In the genomic region with DNA sequence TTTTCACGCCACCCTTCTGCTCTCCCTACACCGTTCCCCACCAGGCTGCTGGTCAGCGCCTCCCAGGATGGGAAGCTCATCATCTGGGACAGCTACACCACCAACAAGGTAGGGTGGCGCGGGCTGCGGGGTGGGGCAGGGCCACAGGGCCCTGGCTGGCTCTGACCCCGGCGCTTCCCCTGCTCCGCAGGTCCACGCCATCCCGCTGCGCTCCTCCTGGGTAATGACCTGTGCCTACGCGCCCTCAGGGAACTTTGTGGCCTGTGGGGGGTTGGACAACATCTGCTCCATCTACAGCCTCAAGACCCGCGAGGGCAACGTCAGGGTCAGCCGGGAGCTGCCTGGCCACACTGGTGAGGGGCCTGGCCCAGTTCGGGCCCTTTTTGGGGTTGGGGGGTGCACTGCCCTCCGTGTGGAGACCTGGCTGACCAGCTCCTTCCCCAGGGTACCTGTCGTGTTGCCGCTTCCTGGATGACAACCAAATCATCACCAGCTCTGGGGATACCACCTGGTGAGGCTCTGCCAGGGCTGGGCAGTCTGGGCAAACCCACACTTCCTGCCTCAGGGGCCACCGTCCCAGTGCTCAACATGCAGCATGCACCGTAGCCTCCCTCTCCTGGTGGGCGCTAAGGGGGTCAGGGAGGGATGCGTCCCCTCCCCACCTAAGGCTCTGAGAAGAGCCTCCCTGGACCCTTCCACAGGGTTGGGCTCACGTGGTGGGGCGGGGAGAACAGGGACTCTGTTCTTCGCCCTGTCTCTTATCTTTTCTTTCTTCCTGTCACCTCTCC, we compare ENCODE assay signal across 12 cellular contexts. TPM values are rescaled to one million over a fixed set of nuclear protein-coding genes. Genes with fewer than 3 reads are reported as not detected.
DNase-seq lines count a peak whose midpoint lies in the region; FAIRE-seq and TF ChIP-seq lines count a peak whose summit lies in the region.
"Had no signal": no experiment of that assay in that cellular context is flagged by ENCODE, and none has a peak within 500 bp of the region (broad histone marks: within the 10 kb centered on the region; RNA-seq: fewer than 3 reads in every experiment).

No MANE protein-coding gene starts in this region.

- no peaks in the 10 kb centered on the region for H3K9me3 ChIP-seq in prostate gland

- no peak for TF ChIP-seq POLR2A in prostate gland (IDR thresholded peaks at IDR 0.05)

- intact Hi-C loops in prostate gland (cut with DNase I): loop anchor here (10.0 kb wide), 1 partner anchor 203 kb away; a partner anchor contains a TSS

- peaks cover 37% of the 10 kb centered on the region for H3K36me3 Mint-ChIP-seq in T-helper 2 cell treated with Interferon-gamma antibody and Interleukin-4, amounts not matched to agents 5 μg/mL and 100 μg/mL, for 36 hours (ENCODE audit: low read depth)

- no peaks in the 10 kb centered on the region for H3K27me3 ChIP-seq in prostate gland (replicated peaks; ENCODE audit: insufficient read depth)

- no peak for FAIRE-seq in frontal cortex (lab: Jason Lieb, UNC)
- FAIRE-seq: A204.1 had no signal

- H3K4me1 ChIP-seq in prostate gland (replicated peaks): peaks cover 17% of the 10 kb centered on the region

- peak overlapping the region; percentile 96 for H3K27ac ChIP-seq in VCaP
- H3K27ac ChIP-seq in prostate gland: peak overlapping the region; percentile 99

- no peaks in the 10 kb centered on the region for H3K27me3 Mint-ChIP-seq in T-helper 2 cell treated with Interferon-gamma antibody and Interleukin-4, amounts not matched to agents 5 μg/mL and 100 μg/mL, for 36 hours (ENCODE audit: low read depth)

- TF ChIP-seq CTCF in VCaP (conservative IDR thresholded peaks at IDR 0.05) (no peak), prostate gland (IDR thresholded peaks at IDR 0.05) (no peak)

- no peak overlapping the region for H3K4me3 ChIP-seq in prostate gland

- WGBS in prostate gland: 87% methylated on average over 29 of the region's 29 CpGs

- H3K4me3 Mint-ChIP-seq in T-helper 2 cell treated with Interferon-gamma antibody and Interleukin-4, amounts not matched to agents 5 μg/mL and 100 μg/mL, for 36 hours: peak overlapping the region; percentile 60

- peaks cover 7 to 20% of the 10 kb centered on the region in 2 donors for H3K36me3 ChIP-seq in prostate gland

- DNase-seq in T-helper 2 cell treated with Interferon-gamma antibody and Interleukin-4, amounts not matched to agents 5 μg/mL and 100 μg/mL, for 36 hours (ENCODE audit: low spot score): no peak
- no peak for DNase-seq in T-helper 2 cell
- DNase-seq in frontal cortex (ENCODE audit: low spot score in 2 of 2): peak; percentile 10 to 27
- DNase-seq in prostate gland (ENCODE audit: low spot score): no peak
- DNase-seq in NCI-H2107 (lab: John Stamatoyannopoulos, UW): no peak
- DNase-seq in globus pallidus (ENCODE audit: low spot score): no peak
- DNase-seq in NCI-H1436 treated with DMSO at 0.1 percent for 48 hours (lab: John Stamatoyannopoulos, UW): no peak
- DNase-seq: activated CD4-positive, alpha-beta T cell treated with anti-CD3 and anti-CD28 coated beads, Interleukin-2, amount 50 U/mL, for 48 hours; NCI-H526 treated with DMSO at 0.1 percent for 48 hours had no signal

- H3K27ac Mint-ChIP-seq in T-helper 2 cell treated with Interferon-gamma antibody and Interleukin-4, amounts not matched to agents 5 μg/mL and 100 μg/mL, for 36 hours: peak overlapping the region; percentile 75

- peaks cover 13% of the 10 kb centered on the region for H3K4me1 Mint-ChIP-seq in T-helper 2 cell treated with Interferon-gamma antibody and Interleukin-4, amounts not matched to agents 5 μg/mL and 100 μg/mL, for 36 hours (ENCODE audit: low read depth)

- no peaks in the 10 kb centered on the region for H3K9me3 Mint-ChIP-seq in T-helper 2 cell treated with Interferon-gamma antibody and Interleukin-4, amounts not matched to agents 5 μg/mL and 100 μg/mL, for 36 hours

RNA-seq across cellular contexts. Expression of a gene that starts 4.0 kb away (rescaled TPM):
- total RNA-seq in frontal cortex: 72.6 TPM
- total RNA-seq in prostate gland: 100 to 1,000 TPM; 376 to 417 TPM

RNA-seq across cellular contexts. Expression of a gene that starts 16.5 kb away (rescaled TPM):
- total RNA-seq in frontal cortex: 15.1 TPM
- total RNA-seq in prostate gland: 10 to 100 TPM; 37.0 to 82.2 TPM

RNA-seq across cellular contexts. Expression of a gene that starts 21.3 kb away (rescaled TPM):
- total RNA-seq in frontal cortex (163 TPM), prostate gland (1 to 10 TPM in 1 of 2 donors, not detected in 1; 2.4 TPM)
- total RNA-seq: Daoy had no signal

RNA-seq across cellular contexts. Expression of a gene that starts 28.4 kb away (rescaled TPM):
- total RNA-seq in frontal cortex: 52.6 TPM
- total RNA-seq in prostate gland: 10 to 100 TPM; 41.4 to 45.2 TPM

RNA-seq across cellular contexts. Expression of a gene that starts 36.1 kb away (rescaled TPM):
- total RNA-seq in frontal cortex (2.9 TPM), prostate gland (1 to 10 TPM in 1 of 2 donors, under 1 TPM in 1; 0.59 to 2.3 TPM)

Comparison
In these comparisons a context has a peak if more than half of its experiments do, and no peak if none do; other contexts are left out.
1. DNase-seq: peak in frontal cortex (2 of 2); none in T-helper 2 cell treated with Interferon-gamma antibody and Interleukin-4, amounts not matched to agents 5 μg/mL and 100 μg/mL, for 36 hours (single experiment), T-helper 2 cell (0 of 5), prostate gland (single experiment), NCI-H2107 (single experiment), globus pallidus (single experiment) and NCI-H1436 treated with DMSO at 0.1 percent for 48 hours (single experiment).
2. RNA of a gene that starts 21.3 kb away (total RNA-seq): 163 TPM in frontal cortex (single experiment); 2.4 TPM in prostate gland; every median in the first group is over 10 times any median in the second.